ENCODE assay signal across 8 cellular contexts in the genomic region with DNA sequence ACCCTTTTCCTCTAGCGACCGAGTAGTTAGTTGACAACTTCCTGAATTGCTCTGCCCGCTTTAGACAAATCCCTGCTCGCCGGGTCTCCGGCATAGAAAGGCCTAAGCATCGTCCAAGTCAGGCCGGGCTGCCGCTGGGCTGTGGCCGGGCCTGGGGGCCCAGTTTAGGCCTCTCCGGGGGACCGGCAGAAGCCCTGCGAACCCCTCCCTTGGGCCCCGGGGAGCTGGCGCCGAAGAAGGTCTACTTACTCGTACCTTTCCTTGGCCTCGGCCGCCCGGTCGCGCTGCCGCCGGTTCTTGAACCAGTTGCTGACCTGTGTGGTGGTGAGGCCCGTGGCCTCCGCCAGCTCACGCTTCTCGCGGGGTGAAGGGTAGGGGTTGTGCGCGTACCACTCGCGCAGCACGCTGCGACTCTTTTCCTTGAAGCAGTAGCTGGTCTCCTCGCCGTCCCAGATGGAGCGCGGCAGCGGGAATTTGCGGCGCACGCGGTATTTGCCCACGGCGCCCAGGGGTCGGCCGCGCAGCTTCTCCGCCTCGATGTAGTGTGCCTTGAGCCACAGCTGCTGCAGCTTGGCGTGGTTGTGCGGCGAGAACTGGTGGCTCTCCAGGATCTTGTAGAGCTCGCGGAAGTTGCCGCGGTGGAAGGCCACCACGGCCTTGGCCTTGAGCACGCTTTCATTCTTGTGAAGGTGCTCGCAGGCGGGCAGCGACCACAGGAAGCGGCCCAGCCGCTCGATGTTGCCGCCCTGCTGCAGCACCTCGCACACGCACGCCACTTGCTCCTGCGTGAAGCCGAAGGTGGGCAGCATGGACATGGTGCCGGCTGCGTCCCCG. TPM values are rescaled to one million over a fixed set of nuclear protein-coding genes. Genes with fewer than 3 reads are reported as not detected.
DNase-seq lines count a peak whose midpoint lies in the region; ATAC-seq and TF ChIP-seq lines count a peak whose summit lies in the region.

No MANE protein-coding gene starts in this region.

- H3K4ac ChIP-seq in trophoblast cell (ENCODE audit: low read depth, low read length): no peak overlapping the region

- H3K4me3 ChIP-seq in fibroblast of mammary gland (ENCODE audit: control insufficient read depth, low read depth, low read length) (peak overlapping the region; percentile 12), trophoblast cell (ENCODE audit: low read depth, low read length) (peak overlapping the region; percentile 37)

- H3K18ac ChIP-seq in trophoblast cell (ENCODE audit: low read length): no peak overlapping the region

- WGBS in trophoblast cell (ENCODE audit: extremely low coverage, insufficient coverage, insufficient read length): no CpG with 5 or more reads among the region's 75 CpGs

- peak overlapping the region; percentile 70 for H3K23ac ChIP-seq in trophoblast cell (ENCODE audit: low read length)

- no peaks in the 10 kb centered on the region for H3K36me3 ChIP-seq in trophoblast cell (ENCODE audit: control insufficient read depth in 1 of 2, insufficient read depth in 2 of 2, low read length in 2 of 2)

- peak; percentile 24 for DNase-seq in NCI-H2107 treated with DMSO at 0.1 percent for 48 hours (lab: John Stamatoyannopoulos, UW; ENCODE audit: unreplicated experiment)
- DNase-seq in NCI-H2107 (lab: John Stamatoyannopoulos, UW): no peak
- peak; percentile 26 for DNase-seq in SK-N-DZ (ENCODE audit: low spot score)
- no peak for DNase-seq in fibroblast of mammary gland (ENCODE audit: low read depth)
- no peak for DNase-seq in trophoblast cell
- DNase-seq in activated CD4-positive, CD25-positive, alpha-beta regulatory T cell (lab: John Stamatoyannopoulos, UW): no peak

- H2AK5ac ChIP-seq in trophoblast cell (ENCODE audit: low read length): no peak overlapping the region

- no peak overlapping the region for H3K14ac ChIP-seq in trophoblast cell (ENCODE audit: low read length)

- peaks cover 7% of the 10 kb centered on the region for H3K9me3 ChIP-seq in trophoblast cell (ENCODE audit: insufficient read depth, low read depth, low read length)

- no peak overlapping the region for H3K9ac ChIP-seq in trophoblast cell (ENCODE audit: low read length)

- H3K27ac ChIP-seq in trophoblast cell (ENCODE audit: low read depth, low read length): no peak overlapping the region

- no peak overlapping the region for H4K8ac ChIP-seq in trophoblast cell (ENCODE audit: low read depth, low read length)

- no peak for TF ChIP-seq CTCF in fibroblast of mammary gland (conservative IDR thresholded peaks at IDR 0.05; ENCODE audit: control insufficient read depth, insufficient read depth, low read depth, low read length)

- H3K4me2 ChIP-seq in trophoblast cell (ENCODE audit: low read length): peak overlapping the region; percentile 67

- H4K91ac ChIP-seq in trophoblast cell (ENCODE audit: low read depth, low read length): no peak overlapping the region

- peak overlapping the region; percentile 1 for H2AFZ ChIP-seq in trophoblast cell (ENCODE audit: insufficient read depth, low read length, poor library complexity)

- no peak overlapping the region for H2BK120ac ChIP-seq in trophoblast cell (ENCODE audit: insufficient read depth, low read length, poor library complexity)

- H3K79me1 ChIP-seq in trophoblast cell (ENCODE audit: low read length): no peaks in the 10 kb centered on the region

- peaks cover 20 to 27% of the 10 kb centered on the region in 2 experiments for H3K4me1 ChIP-seq in trophoblast cell (ENCODE audit: control insufficient read depth in 1 of 2, insufficient read depth in 2 of 2, low read length in 2 of 2)

- no peak overlapping the region for H2BK12ac ChIP-seq in trophoblast cell (ENCODE audit: low read length)

- no peak overlapping the region for H4K12ac ChIP-seq in trophoblast cell (ENCODE audit: low read depth, low read length)

- H3K27me3 ChIP-seq in trophoblast cell (ENCODE audit: insufficient read depth, low read length): peaks cover 94% of the 10 kb centered on the region

- H3K79me2 ChIP-seq in trophoblast cell (ENCODE audit: control insufficient read depth, insufficient read depth, low read length, poor library complexity): no peaks in the 10 kb centered on the region

- no peak overlapping the region for H2BK5ac ChIP-seq in trophoblast cell (ENCODE audit: low read depth, low read length, poor library complexity)

- ATAC-seq in HG03432 (IDR thresholded peaks at IDR 0.05; ENCODE audit: unreplicated experiment) (no peak), GM18909 (IDR thresholded peaks at IDR 0.05; ENCODE audit: poor library complexity, unreplicated experiment) (no peak)

RNA-seq across cellular contexts. Expression of a gene that starts 0.7 kb away (rescaled TPM):
- 24.4 and 30.2 TPM in 2 replicates for polyA plus RNA-seq in SK-N-DZ (2014; cell fraction: cytosol; rRNA removed)
- 15.2 and 18.0 TPM in 2 replicates for polyA plus RNA-seq in SK-N-DZ (2014; cell fraction: nucleus; rRNA removed)
- 0.18 and 0.21 TPM in 2 replicates for polyA plus RNA-seq in trophoblast cell (2013)

Comparison
In these comparisons a context has a peak if more than half of its experiments do, and no peak if none do; other contexts are left out.
1. DNase-seq: peak in NCI-H2107 treated with DMSO at 0.1 percent for 48 hours (single experiment) and SK-N-DZ (single experiment); none in NCI-H2107 (single experiment), fibroblast of mammary gland (single experiment), trophoblast cell (0 of 2) and activated CD4-positive, CD25-positive, alpha-beta regulatory T cell (0 of 4).